1 cellular context compared by ENCODE assay signal in the genomic region with DNA sequence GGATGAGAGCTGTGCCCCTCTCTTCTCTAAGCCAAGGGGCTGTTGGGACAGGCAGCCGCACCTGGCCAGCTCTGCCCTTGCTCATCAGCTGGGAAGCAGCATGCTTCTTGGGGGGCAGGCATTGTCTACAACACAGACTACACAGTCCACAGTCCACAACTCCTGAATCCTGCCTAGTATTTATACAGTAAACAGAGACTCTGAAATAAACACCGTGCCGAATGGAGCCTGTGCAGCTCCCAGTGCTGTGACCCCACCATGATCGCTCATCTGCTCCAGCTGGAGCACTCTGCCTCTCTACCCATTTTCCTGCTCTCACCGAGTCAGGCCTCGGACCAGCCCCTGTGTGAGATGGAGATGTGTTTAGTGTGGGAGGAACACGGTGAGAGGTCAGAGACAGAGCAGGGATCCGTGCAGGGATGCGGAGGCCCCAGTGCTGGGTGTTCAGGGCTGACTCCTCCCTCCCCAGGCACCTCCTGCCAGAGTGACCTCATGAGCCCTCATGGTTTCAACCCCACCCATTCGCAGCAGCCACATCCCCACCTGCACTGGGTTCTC.
TF ChIP-seq lines count a peak whose summit lies in the region.

No MANE protein-coding gene starts in this region.

TF ChIP-seq in HepG2, 621 proteins besides CTCF, POLR2A, EP300 and RAD21 (continued from another document and continues in another):
- TF ChIP-seq, protein P1, sequence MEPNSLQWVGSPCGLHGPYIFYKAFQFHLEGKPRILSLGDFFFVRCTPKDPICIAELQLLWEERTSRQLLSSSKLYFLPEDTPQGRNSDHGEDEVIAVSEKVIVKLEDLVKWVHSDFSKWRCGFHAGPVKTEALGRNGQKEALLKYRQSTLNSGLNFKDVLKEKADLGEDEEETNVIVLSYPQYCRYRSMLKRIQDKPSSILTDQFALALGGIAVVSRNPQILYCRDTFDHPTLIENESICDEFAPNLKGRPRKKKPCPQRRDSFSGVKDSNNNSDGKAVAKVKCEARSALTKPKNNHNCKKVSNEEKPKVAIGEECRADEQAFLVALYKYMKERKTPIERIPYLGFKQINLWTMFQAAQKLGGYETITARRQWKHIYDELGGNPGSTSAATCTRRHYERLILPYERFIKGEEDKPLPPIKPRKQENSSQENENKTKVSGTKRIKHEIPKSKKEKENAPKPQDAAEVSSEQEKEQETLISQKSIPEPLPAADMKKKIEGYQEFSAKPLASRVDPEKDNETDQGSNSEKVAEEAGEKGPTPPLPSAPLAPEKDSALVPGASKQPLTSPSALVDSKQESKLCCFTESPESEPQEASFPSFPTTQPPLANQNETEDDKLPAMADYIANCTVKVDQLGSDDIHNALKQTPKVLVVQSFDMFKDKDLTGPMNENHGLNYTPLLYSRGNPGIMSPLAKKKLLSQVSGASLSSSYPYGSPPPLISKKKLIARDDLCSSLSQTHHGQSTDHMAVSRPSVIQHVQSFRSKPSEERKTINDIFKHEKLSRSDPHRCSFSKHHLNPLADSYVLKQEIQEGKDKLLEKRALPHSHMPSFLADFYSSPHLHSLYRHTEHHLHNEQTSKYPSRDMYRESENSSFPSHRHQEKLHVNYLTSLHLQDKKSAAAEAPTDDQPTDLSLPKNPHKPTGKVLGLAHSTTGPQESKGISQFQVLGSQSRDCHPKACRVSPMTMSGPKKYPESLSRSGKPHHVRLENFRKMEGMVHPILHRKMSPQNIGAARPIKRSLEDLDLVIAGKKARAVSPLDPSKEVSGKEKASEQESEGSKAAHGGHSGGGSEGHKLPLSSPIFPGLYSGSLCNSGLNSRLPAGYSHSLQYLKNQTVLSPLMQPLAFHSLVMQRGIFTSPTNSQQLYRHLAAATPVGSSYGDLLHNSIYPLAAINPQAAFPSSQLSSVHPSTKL (CRISPR knock-in tag; IDR thresholded peaks at IDR 0.05) = peak; percentile 64
- TF ChIP-seq ZMYM2 (CRISPR knock-in tag; IDR thresholded peaks at IDR 0.05) (0 out of 2 replicates have a peak, but pooled peaks have one; percentile 34), ZNF75D (CRISPR knock-in tag; IDR thresholded peaks at IDR 0.05; ENCODE audit: borderline replicate concordance) (no peak), SMARCC2 (IDR thresholded peaks at IDR 0.05) (no peak), RAD51 (IDR thresholded peaks at IDR 0.05; ENCODE audit: borderline replicate concordance) (no peak), HHEX (CRISPR knock-in tag; IDR thresholded peaks at IDR 0.05) (0 out of 2 replicates have a peak, but pooled peaks have one; percentile 40), ZNF317 (CRISPR knock-in tag; IDR thresholded peaks at IDR 0.05) (peak; percentile 63; the same call in 1 of the 2 replicates), ASH2L (IDR thresholded peaks at IDR 0.05; ENCODE audit: insufficient read length, low read depth, low read length) (peak; percentile 41), ZFP36L1 (CRISPR knock-in tag; IDR thresholded peaks at IDR 0.05) (no peak), FOXK1 (CRISPR knock-in tag; IDR thresholded peaks at IDR 0.05; ENCODE audit: borderline replicate concordance, low read depth) (peak; percentile 53; the same call in 1 of the 2 replicates), ZNF44 (CRISPR knock-in tag; IDR thresholded peaks at IDR 0.05) (no peak), NONO (IDR thresholded peaks at IDR 0.05) (no peak), NONO (CRISPR knock-in tag; conservative IDR thresholded peaks at IDR 0.05) (0 out of 2 replicates have a peak, but pooled peaks have one; percentile 23), BHLHE40 (IDR thresholded peaks at IDR 0.05; ENCODE audit: low read length) (0 out of 2 replicates have a peak, but pooled peaks have one; percentile 27), ZNF510 (CRISPR knock-in tag; IDR thresholded peaks at IDR 0.05; ENCODE audit: low read depth) (no peak), NFRKB (IDR thresholded peaks at IDR 0.05) (no peak), PCBP1 (IDR thresholded peaks at IDR 0.05; ENCODE audit: borderline replicate concordance, low read depth, low read length) (no peak), ZNF629 (CRISPR knock-in tag; conservative IDR thresholded peaks at IDR 0.05) (peak; percentile 93), FOXC1 (CRISPR knock-in tag; IDR thresholded peaks at IDR 0.05; ENCODE audit: borderline replicate concordance) (peak; percentile 10; the same call in 1 of the 2 replicates), HDAC1 (CRISPR knock-in tag; IDR thresholded peaks at IDR 0.05) (peak; percentile 64; the same call in 1 of the 2 replicates), FOXO1 (CRISPR knock-in tag; IDR thresholded peaks at IDR 0.05) (peak; percentile 74; the same call in 1 of the 2 replicates), ZC3H4 (CRISPR knock-in tag; IDR thresholded peaks at IDR 0.05; ENCODE audit: borderline replicate concordance) (no peak), PHF21A (CRISPR knock-in tag; IDR thresholded peaks at IDR 0.05) (peak; percentile 58; the same call in 1 of the 2 replicates), ZFP90 (CRISPR knock-in tag; IDR thresholded peaks at IDR 0.05; ENCODE audit: borderline replicate concordance) (no peak), FOXA3 (CRISPR knock-in tag; IDR thresholded peaks at IDR 0.05) (peak; percentile 85), ZFX (CRISPR knock-in tag; IDR thresholded peaks at IDR 0.05; ENCODE audit: low read depth) (peak; percentile 31; the same call in 1 of the 2 replicates), SPEN (CRISPR knock-in tag; IDR thresholded peaks at IDR 0.05; ENCODE audit: low read depth) (no peak), SALL1 (CRISPR knock-in tag; IDR thresholded peaks at IDR 0.05) (peak; percentile 80), ZBTB7B (CRISPR knock-in tag; IDR thresholded peaks at IDR 0.05) (peak; percentile 69; the same call in 1 of the 2 replicates), ZBTB1 (CRISPR knock-in tag; IDR thresholded peaks at IDR 0.05; ENCODE audit: borderline replicate concordance) (no peak), FOXA1 (IDR thresholded peaks at IDR 0.05) (no peak), FOXA1 (CRISPR knock-in tag; IDR thresholded peaks at IDR 0.05) (peak; percentile 63; the same call in 1 of the 2 replicates), ARNTL (CRISPR knock-in tag; IDR thresholded peaks at IDR 0.05) (0 out of 2 replicates have a peak, but pooled peaks have one; percentile 39), PCBP2 (optimal IDR thresholded peaks at IDR 0.05; ENCODE audit: low read depth, low read length, poor library complexity, severe bottlenecking) (no peak), FOXJ3 (CRISPR knock-in tag; IDR thresholded peaks at IDR 0.05; ENCODE audit: borderline replicate concordance) (peak; percentile 88), ZSCAN25 (CRISPR knock-in tag; IDR thresholded peaks at IDR 0.05) (peak; percentile 79; the same call in 1 of the 2 replicates)
- TF ChIP-seq, protein P2, sequence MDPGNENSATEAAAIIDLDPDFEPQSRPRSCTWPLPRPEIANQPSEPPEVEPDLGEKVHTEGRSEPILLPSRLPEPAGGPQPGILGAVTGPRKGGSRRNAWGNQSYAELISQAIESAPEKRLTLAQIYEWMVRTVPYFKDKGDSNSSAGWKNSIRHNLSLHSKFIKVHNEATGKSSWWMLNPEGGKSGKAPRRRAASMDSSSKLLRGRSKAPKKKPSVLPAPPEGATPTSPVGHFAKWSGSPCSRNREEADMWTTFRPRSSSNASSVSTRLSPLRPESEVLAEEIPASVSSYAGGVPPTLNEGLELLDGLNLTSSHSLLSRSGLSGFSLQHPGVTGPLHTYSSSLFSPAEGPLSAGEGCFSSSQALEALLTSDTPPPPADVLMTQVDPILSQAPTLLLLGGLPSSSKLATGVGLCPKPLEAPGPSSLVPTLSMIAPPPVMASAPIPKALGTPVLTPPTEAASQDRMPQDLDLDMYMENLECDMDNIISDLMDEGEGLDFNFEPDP (CRISPR knock-in tag; conservative IDR thresholded peaks at IDR 0.05) = peak; percentile 91; the same call in 1 of the 2 replicates
- TF ChIP-seq, protein P3, sequence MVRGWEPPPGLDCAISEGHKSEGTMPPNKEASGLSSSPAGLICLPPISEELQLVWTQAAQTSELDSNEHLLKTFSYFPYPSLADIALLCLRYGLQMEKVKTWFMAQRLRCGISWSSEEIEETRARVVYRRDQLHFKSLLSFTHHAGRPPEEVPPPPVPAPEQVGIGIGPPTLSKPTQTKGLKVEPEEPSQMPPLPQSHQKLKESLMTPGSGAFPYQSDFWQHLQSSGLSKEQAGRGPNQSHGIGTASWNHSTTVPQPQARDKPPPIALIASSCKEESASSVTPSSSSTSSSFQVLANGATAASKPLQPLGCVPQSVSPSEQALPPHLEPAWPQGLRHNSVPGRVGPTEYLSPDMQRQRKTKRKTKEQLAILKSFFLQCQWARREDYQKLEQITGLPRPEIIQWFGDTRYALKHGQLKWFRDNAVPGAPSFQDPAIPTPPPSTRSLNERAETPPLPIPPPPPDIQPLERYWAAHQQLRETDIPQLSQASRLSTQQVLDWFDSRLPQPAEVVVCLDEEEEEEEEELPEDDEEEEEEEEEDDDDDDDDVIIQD (CRISPR knock-in tag; IDR thresholded peaks at IDR 0.05; ENCODE audit: low read depth) = 0 out of 2 replicates have a peak, but pooled peaks have one; percentile 13
- TF ChIP-seq, protein P4, sequence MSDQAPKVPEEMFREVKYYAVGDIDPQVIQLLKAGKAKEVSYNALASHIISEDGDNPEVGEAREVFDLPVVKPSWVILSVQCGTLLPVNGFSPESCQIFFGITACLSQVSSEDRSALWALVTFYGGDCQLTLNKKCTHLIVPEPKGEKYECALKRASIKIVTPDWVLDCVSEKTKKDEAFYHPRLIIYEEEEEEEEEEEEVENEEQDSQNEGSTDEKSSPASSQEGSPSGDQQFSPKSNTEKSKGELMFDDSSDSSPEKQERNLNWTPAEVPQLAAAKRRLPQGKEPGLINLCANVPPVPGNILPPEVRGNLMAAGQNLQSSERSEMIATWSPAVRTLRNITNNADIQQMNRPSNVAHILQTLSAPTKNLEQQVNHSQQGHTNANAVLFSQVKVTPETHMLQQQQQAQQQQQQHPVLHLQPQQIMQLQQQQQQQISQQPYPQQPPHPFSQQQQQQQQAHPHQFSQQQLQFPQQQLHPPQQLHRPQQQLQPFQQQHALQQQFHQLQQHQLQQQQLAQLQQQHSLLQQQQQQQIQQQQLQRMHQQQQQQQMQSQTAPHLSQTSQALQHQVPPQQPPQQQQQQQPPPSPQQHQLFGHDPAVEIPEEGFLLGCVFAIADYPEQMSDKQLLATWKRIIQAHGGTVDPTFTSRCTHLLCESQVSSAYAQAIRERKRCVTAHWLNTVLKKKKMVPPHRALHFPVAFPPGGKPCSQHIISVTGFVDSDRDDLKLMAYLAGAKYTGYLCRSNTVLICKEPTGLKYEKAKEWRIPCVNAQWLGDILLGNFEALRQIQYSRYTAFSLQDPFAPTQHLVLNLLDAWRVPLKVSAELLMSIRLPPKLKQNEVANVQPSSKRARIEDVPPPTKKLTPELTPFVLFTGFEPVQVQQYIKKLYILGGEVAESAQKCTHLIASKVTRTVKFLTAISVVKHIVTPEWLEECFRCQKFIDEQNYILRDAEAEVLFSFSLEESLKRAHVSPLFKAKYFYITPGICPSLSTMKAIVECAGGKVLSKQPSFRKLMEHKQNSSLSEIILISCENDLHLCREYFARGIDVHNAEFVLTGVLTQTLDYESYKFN (CRISPR knock-in tag; conservative IDR thresholded peaks at IDR 0.05) = peak; percentile 85
- TF ChIP-seq, protein P5, sequence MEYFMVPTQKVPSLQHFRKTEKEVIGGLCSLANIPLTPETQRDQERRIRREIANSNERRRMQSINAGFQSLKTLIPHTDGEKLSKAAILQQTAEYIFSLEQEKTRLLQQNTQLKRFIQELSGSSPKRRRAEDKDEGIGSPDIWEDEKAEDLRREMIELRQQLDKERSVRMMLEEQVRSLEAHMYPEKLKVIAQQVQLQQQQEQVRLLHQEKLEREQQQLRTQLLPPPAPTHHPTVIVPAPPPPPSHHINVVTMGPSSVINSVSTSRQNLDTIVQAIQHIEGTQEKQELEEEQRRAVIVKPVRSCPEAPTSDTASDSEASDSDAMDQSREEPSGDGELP (IDR thresholded peaks at IDR 0.05; ENCODE audit: borderline replicate concordance, low read depth) = peak; percentile 93
- TF ChIP-seq, protein P6, sequence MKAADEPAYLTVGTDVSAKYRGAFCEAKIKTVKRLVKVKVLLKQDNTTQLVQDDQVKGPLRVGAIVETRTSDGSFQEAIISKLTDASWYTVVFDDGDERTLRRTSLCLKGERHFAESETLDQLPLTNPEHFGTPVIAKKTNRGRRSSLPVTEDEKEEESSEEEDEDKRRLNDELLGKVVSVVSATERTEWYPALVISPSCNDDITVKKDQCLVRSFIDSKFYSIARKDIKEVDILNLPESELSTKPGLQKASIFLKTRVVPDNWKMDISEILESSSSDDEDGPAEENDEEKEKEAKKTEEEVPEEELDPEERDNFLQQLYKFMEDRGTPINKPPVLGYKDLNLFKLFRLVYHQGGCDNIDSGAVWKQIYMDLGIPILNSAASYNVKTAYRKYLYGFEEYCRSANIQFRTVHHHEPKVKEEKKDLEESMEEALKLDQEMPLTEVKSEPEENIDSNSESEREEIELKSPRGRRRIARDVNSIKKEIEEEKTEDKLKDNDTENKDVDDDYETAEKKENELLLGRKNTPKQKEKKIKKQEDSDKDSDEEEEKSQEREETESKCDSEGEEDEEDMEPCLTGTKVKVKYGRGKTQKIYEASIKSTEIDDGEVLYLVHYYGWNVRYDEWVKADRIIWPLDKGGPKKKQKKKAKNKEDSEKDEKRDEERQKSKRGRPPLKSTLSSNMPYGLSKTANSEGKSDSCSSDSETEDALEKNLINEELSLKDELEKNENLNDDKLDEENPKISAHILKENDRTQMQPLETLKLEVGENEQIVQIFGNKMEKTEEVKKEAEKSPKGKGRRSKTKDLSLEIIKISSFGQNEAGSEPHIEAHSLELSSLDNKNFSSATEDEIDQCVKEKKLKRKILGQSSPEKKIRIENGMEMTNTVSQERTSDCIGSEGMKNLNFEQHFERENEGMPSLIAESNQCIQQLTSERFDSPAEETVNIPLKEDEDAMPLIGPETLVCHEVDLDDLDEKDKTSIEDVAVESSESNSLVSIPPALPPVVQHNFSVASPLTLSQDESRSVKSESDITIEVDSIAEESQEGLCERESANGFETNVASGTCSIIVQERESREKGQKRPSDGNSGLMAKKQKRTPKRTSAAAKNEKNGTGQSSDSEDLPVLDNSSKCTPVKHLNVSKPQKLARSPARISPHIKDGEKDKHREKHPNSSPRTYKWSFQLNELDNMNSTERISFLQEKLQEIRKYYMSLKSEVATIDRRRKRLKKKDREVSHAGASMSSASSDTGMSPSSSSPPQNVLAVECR (CRISPR knock-in tag; IDR thresholded peaks at IDR 0.05; ENCODE audit: borderline replicate concordance) = peak; percentile 61; the same call in 1 of the 2 replicates
- TF ChIP-seq, protein P7, sequence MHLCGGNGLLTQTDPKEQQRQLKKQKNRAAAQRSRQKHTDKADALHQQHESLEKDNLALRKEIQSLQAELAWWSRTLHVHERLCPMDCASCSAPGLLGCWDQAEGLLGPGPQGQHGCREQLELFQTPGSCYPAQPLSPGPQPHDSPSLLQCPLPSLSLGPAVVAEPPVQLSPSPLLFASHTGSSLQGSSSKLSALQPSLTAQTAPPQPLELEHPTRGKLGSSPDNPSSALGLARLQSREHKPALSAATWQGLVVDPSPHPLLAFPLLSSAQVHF (CRISPR knock-in tag; IDR thresholded peaks at IDR 0.05) = 0 out of 2 replicates have a peak, but pooled peaks have one; percentile 30
- TF ChIP-seq, protein P8, sequence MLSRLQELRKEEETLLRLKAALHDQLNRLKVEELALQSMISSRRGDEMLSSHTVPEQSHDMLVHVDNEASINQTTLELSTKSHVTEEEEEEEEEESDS (CRISPR knock-in tag; IDR thresholded peaks at IDR 0.05; ENCODE audit: borderline replicate concordance) = no peak
